Comparison of ENCODE assay signal across 8 cellular contexts in genomic region chr10:58268946-58269831, GRCh38. TPM values are rescaled to one million over a fixed set of nuclear protein-coding genes. Genes with fewer than 3 reads are reported as not detected.
DNase-seq lines count a peak whose midpoint lies in the region; FAIRE-seq and TF ChIP-seq lines count a peak whose summit lies in the region.

TSS of gene CISD1 (plus strand) at chr10:58269162. CDS start at chr10:58269274, 112 bp downstream.

- DNase-seq in GM03348 (ENCODE audit: low spot score), result peak; percentile 98
- DNase-seq in HFF-Myc (ENCODE audit: extremely low read depth, low read depth), result peak; percentile 99
- peak; percentile 99 for DNase-seq in NAMALWA (ENCODE audit: low spot score)
- DNase-seq in SK-N-DZ (ENCODE audit: low spot score), result peak; percentile 100
- peak; percentile 95 for DNase-seq in activated naive CD4-positive, alpha-beta T cell treated with anti-CD3 and anti-CD28 coated beads for 36 hours
- DNase-seq in frontal cortex (ENCODE audit: low spot score in 2 of 2), result peak; percentile 76 to 78
- DNase-seq in substantia nigra (lab: John Stamatoyannopoulos, UW), result peak; percentile 66 to 97 (median 91)

- peak within 1 kb of the TSS; percentile 96 for H3K4me3 Mint-ChIP-seq in activated naive CD4-positive, alpha-beta T cell treated with anti-CD3 and anti-CD28 coated beads for 36 hours

- H3K4me3 ChIP-seq in HFF-Myc (replicated peaks; ENCODE audit: low read depth, low read length) (peak within 1 kb of the TSS; percentile 95), neutrophil (ENCODE audit: low read depth in 1 of 2, low read length in 1 of 2) (peak within 1 kb of the TSS; percentile 82 to 83)

- CTCF ChIA-PET in activated naive CD4-positive, alpha-beta T cell treated with anti-CD3 and anti-CD28 coated beads for 36 hours (lab: Charles Lee), result interaction anchor here (0.9 to 1.7 kb wide), 4 partner anchors 11 to 115 kb away, joined by 3 to 7 read pairs (median 5); partner anchors contain the start of gene TFAM

- no peaks in the 10 kb centered on the region for H3K9me3 Mint-ChIP-seq in activated naive CD4-positive, alpha-beta T cell treated with anti-CD3 and anti-CD28 coated beads for 36 hours

- no peaks in the 10 kb centered on the region for H3K9me3 ChIP-seq in neutrophil

- H3K27me3 Mint-ChIP-seq in activated naive CD4-positive, alpha-beta T cell treated with anti-CD3 and anti-CD28 coated beads for 36 hours (ENCODE audit: low read depth), result no peaks in the 10 kb centered on the region

- peak within 1 kb of the TSS; percentile 93 for H3K27ac Mint-ChIP-seq in activated naive CD4-positive, alpha-beta T cell treated with anti-CD3 and anti-CD28 coated beads for 36 hours

- intact Hi-C loops in activated naive CD4-positive, alpha-beta T cell treated with anti-CD3 and anti-CD28 coated beads for 36 hours (cut with micrococcal nuclease), result loop anchor here (1.0 to 5.0 kb wide), 5 partner anchors 13 to 1638 kb away; partner anchors contain the start of genes CCDC6, SLC16A9 and TFAM

- peaks cover 28% of the 10 kb centered on the region for H3K4me1 Mint-ChIP-seq in activated naive CD4-positive, alpha-beta T cell treated with anti-CD3 and anti-CD28 coated beads for 36 hours (ENCODE audit: low read depth)

- H3K27ac ChIP-seq in neutrophil (peak within 1 kb of the TSS; percentile 96), substantia nigra (ENCODE audit: low read depth, low read length, poor library complexity, severe bottlenecking) (peak within 1 kb of the TSS; percentile 86)

- no peaks in the 10 kb centered on the region for H3K36me3 ChIP-seq in neutrophil

- H3K4me1 ChIP-seq in neutrophil (ENCODE audit: control insufficient read depth in 1 of 2, insufficient read depth in 1 of 2, low read depth in 1 of 2, low read length in 1 of 2), result peaks cover 33 to 46% of the 10 kb centered on the region in 2 experiments

- no peak for FAIRE-seq in frontal cortex (lab: Jason Lieb, UNC)

- H3K36me3 Mint-ChIP-seq in activated naive CD4-positive, alpha-beta T cell treated with anti-CD3 and anti-CD28 coated beads for 36 hours (ENCODE audit: low read depth), result peaks cover 9% of the 10 kb centered on the region

- no peak for TF ChIP-seq CTCF in HFF-Myc (IDR thresholded peaks at IDR 0.05; ENCODE audit: low read depth, low read length, missing control alignments)
- TF ChIP-seq CTCF in neutrophil (IDR thresholded peaks at IDR 0.05), result peak; percentile 27

- H3K27me3 ChIP-seq in neutrophil, result no peaks in the 10 kb centered on the region

RNA-seq across cellular contexts. Expression of gene CISD1, which starts in this region (rescaled TPM):
- polyA plus RNA-seq in SK-N-DZ (2014; cell fraction: cytosol; rRNA removed), result 51.7 and 55.2 TPM in 2 replicates
- 42.4 and 60.5 TPM in 2 replicates for polyA plus RNA-seq in SK-N-DZ (2014; cell fraction: nucleus; rRNA removed)
- 10 to 100 TPM; 52.7 to 55.0 TPM for total RNA-seq in activated naive CD4-positive, alpha-beta T cell treated with anti-CD3 and anti-CD28 coated beads for 36 hours
- total RNA-seq in frontal cortex, result 28.9 TPM

Comparison
In these comparisons a context has a peak if more than half of its experiments do, and no peak if none do; other contexts are left out.
1. Peak in every context shown above with its lines: DNase-seq, H3K4me3 ChIP-seq and H3K27ac ChIP-seq.